In the genomic region with DNA sequence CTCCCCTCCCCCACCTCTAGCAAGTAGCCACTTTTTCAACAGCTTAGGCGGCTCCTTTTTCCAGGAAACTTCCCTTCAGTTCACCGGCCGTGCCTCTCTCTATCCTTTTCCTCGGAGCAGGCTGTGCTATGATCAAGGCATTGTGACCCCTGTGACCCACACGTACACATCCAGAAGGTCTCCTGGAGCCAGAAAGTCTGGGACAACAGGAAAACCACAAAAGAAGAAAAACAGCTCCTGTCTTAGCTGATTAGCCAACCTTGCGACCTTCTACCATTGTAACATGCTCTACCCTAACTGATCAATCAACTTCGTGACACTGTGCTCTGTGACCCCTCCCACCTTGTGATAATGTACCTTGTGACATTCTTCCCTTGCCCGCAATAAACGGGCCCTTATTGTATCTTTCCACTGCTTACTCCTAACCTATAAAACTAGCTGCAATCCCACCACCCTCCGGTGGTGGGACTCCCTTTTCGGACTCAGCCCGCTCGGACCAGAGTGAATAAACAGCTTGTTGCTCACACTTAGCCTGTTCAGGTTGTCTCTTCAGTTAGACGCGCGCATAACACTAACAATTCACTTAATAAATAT, we compare ENCODE assay signal across 1 cellular context.
TF ChIP-seq lines count a peak whose summit lies in the region.

No MANE protein-coding gene starts in this region.

TF ChIP-seq in K562, 482 proteins besides CTCF, POLR2A, EP300 and RAD21 (continued from another document and continues in another):
- TF ChIP-seq, protein P1, sequence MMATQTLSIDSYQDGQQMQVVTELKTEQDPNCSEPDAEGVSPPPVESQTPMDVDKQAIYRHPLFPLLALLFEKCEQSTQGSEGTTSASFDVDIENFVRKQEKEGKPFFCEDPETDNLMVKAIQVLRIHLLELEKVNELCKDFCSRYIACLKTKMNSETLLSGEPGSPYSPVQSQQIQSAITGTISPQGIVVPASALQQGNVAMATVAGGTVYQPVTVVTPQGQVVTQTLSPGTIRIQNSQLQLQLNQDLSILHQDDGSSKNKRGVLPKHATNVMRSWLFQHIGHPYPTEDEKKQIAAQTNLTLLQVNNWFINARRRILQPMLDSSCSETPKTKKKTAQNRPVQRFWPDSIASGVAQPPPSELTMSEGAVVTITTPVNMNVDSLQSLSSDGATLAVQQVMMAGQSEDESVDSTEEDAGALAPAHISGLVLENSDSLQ (IDR thresholded peaks at IDR 0.05), result peak; percentile 97
- TF ChIP-seq KDM2B (CRISPR knock-in tag; IDR thresholded peaks at IDR 0.05), result no peak
- no peak for TF ChIP-seq MYBL2 (IDR thresholded peaks at IDR 0.05; ENCODE audit: low read depth)
- no peak for TF ChIP-seq MYBL2 (CRISPR knock-in tag; IDR thresholded peaks at IDR 0.05; ENCODE audit: borderline replicate concordance)
- no peak for TF ChIP-seq ARID2 (IDR thresholded peaks at IDR 0.05)
- TF ChIP-seq NFIC (IDR thresholded peaks at IDR 0.05), result peak; percentile 61
- TF ChIP-seq, protein P2, sequence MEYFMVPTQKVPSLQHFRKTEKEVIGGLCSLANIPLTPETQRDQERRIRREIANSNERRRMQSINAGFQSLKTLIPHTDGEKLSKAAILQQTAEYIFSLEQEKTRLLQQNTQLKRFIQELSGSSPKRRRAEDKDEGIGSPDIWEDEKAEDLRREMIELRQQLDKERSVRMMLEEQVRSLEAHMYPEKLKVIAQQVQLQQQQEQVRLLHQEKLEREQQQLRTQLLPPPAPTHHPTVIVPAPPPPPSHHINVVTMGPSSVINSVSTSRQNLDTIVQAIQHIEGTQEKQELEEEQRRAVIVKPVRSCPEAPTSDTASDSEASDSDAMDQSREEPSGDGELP (CRISPR knock-in tag; IDR thresholded peaks at IDR 0.05; ENCODE audit: borderline replicate concordance), result peak; percentile 72
- TF ChIP-seq ZNF175 (CRISPR knock-in tag; IDR thresholded peaks at IDR 0.05; ENCODE audit: low read depth), result no peak; the same call in none of the 2 replicates
- TF ChIP-seq SMARCE1 (IDR thresholded peaks at IDR 0.05), result peak; percentile 83
- no peak; the same call in 1 of the 2 replicates for TF ChIP-seq BCOR (IDR thresholded peaks at IDR 0.05)
- TF ChIP-seq, protein P3, sequence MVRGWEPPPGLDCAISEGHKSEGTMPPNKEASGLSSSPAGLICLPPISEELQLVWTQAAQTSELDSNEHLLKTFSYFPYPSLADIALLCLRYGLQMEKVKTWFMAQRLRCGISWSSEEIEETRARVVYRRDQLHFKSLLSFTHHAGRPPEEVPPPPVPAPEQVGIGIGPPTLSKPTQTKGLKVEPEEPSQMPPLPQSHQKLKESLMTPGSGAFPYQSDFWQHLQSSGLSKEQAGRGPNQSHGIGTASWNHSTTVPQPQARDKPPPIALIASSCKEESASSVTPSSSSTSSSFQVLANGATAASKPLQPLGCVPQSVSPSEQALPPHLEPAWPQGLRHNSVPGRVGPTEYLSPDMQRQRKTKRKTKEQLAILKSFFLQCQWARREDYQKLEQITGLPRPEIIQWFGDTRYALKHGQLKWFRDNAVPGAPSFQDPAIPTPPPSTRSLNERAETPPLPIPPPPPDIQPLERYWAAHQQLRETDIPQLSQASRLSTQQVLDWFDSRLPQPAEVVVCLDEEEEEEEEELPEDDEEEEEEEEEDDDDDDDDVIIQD (CRISPR knock-in tag; IDR thresholded peaks at IDR 0.05), result no peak
- no peak for TF ChIP-seq CBX2 (IDR thresholded peaks at IDR 0.05; ENCODE audit: insufficient read depth, low read length, poor library complexity, severe bottlenecking)
- TF ChIP-seq KHSRP (IDR thresholded peaks at IDR 0.05), result no peak
- TF ChIP-seq BRD9 (IDR thresholded peaks at IDR 0.05; ENCODE audit: low read depth, partially characterized antibody), result peak; percentile 91
- TF ChIP-seq, protein P4, sequence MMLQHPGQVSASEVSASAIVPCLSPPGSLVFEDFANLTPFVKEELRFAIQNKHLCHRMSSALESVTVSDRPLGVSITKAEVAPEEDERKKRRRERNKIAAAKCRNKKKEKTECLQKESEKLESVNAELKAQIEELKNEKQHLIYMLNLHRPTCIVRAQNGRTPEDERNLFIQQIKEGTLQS (IDR thresholded peaks at IDR 0.05), result no peak; the same call in 1 of the 2 replicates
- TF ChIP-seq, protein P4 (CRISPR knock-in tag; conservative IDR thresholded peaks at IDR 0.05), result no peak
- TF ChIP-seq POLR2AphosphoS5 (IDR thresholded peaks at IDR 0.05; ENCODE audit: control insufficient read depth, insufficient read depth, low read depth, low read length), result peak; percentile 61
- TF ChIP-seq PML (IDR thresholded peaks at IDR 0.05; ENCODE audit: low read length), result peak; percentile 75
- TF ChIP-seq GTF2F1 (IDR thresholded peaks at IDR 0.05; ENCODE audit: low read depth, low read length), result peak; percentile 47; the same call in 1 of the 2 replicates
- TF ChIP-seq ZBTB1 (CRISPR knock-in tag; IDR thresholded peaks at IDR 0.05; ENCODE audit: borderline replicate concordance, low read depth), result no peak
- TF ChIP-seq, protein P5, sequence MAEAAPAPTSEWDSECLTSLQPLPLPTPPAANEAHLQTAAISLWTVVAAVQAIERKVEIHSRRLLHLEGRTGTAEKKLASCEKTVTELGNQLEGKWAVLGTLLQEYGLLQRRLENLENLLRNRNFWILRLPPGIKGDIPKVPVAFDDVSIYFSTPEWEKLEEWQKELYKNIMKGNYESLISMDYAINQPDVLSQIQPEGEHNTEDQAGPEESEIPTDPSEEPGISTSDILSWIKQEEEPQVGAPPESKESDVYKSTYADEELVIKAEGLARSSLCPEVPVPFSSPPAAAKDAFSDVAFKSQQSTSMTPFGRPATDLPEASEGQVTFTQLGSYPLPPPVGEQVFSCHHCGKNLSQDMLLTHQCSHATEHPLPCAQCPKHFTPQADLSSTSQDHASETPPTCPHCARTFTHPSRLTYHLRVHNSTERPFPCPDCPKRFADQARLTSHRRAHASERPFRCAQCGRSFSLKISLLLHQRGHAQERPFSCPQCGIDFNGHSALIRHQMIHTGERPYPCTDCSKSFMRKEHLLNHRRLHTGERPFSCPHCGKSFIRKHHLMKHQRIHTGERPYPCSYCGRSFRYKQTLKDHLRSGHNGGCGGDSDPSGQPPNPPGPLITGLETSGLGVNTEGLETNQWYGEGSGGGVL (CRISPR knock-in tag; IDR thresholded peaks at IDR 0.05), result no peak
- TF ChIP-seq XRCC5 (IDR thresholded peaks at IDR 0.05; ENCODE audit: low read depth, low read length), result peak; percentile 51; the same call in 1 of the 2 replicates
- TF ChIP-seq, protein P6, sequence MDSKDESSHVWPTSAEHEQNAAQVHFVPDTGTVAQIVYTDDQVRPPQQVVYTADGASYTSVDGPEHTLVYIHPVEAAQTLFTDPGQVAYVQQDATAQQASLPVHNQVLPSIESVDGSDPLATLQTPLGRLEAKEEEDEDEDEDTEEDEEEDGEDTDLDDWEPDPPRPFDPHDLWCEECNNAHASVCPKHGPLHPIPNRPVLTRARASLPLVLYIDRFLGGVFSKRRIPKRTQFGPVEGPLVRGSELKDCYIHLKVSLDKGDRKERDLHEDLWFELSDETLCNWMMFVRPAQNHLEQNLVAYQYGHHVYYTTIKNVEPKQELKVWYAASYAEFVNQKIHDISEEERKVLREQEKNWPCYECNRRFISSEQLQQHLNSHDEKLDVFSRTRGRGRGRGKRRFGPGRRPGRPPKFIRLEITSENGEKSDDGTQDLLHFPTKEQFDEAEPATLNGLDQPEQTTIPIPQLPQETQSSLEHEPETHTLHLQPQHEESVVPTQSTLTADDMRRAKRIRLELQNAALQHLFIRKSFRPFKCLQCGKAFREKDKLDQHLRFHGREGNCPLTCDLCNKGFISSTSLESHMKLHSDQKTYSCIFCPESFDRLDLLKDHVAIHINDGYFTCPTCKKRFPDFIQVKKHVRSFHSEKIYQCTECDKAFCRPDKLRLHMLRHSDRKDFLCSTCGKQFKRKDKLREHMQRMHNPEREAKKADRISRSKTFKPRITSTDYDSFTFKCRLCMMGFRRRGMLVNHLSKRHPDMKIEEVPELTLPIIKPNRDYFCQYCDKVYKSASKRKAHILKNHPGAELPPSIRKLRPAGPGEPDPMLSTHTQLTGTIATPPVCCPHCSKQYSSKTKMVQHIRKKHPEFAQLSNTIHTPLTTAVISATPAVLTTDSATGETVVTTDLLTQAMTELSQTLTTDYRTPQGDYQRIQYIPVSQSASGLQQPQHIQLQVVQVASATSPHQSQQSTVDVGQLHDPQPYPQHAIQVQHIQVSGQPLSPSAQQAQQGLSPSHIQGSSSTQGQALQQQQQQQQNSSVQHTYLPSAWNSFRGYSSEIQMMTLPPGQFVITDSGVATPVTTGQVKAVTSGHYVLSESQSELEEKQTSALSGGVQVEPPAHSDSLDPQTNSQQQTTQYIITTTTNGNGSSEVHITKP (IDR thresholded peaks at IDR 0.05; ENCODE audit: partially characterized antibody), result peak; percentile 56
- TF ChIP-seq CXXC5 (CRISPR knock-in tag; IDR thresholded peaks at IDR 0.05), result peak; percentile 93
- TF ChIP-seq NRF1 (conservative IDR thresholded peaks at IDR 0.05 in 1 of 2, IDR thresholded peaks at IDR 0.05 in 1 of 2), result peak in 1 of 2 experiments; percentile 49; a peak in 2 of 4 replicates
- no peak for TF ChIP-seq ZSCAN29 (IDR thresholded peaks at IDR 0.05)
- TF ChIP-seq CBX8 (IDR thresholded peaks at IDR 0.05; ENCODE audit: borderline replicate concordance, extremely low read depth, low read depth, low read length, poor library complexity, severe bottlenecking), result no peak
- TF ChIP-seq, protein P7, sequence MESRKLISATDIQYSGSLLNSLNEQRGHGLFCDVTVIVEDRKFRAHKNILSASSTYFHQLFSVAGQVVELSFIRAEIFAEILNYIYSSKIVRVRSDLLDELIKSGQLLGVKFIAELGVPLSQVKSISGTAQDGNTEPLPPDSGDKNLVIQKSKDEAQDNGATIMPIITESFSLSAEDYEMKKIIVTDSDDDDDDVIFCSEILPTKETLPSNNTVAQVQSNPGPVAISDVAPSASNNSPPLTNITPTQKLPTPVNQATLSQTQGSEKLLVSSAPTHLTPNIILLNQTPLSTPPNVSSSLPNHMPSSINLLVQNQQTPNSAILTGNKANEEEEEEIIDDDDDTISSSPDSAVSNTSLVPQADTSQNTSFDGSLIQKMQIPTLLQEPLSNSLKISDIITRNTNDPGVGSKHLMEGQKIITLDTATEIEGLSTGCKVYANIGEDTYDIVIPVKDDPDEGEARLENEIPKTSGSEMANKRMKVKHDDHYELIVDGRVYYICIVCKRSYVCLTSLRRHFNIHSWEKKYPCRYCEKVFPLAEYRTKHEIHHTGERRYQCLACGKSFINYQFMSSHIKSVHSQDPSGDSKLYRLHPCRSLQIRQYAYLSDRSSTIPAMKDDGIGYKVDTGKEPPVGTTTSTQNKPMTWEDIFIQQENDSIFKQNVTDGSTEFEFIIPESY (CRISPR knock-in tag; IDR thresholded peaks at IDR 0.05), result peak; percentile 37; the same call in 1 of the 2 replicates
- TF ChIP-seq MTA2 (IDR thresholded peaks at IDR 0.05; ENCODE audit: low read depth), result peak; percentile 83
- TF ChIP-seq ZZZ3 (IDR thresholded peaks at IDR 0.05), result no peak
- TF ChIP-seq ZNF143 (CRISPR knock-in tag; IDR thresholded peaks at IDR 0.05), result no peak
- TF ChIP-seq RFX5 (IDR thresholded peaks at IDR 0.05; ENCODE audit: low read depth, low read length), result no peak
- TF ChIP-seq, protein P8, sequence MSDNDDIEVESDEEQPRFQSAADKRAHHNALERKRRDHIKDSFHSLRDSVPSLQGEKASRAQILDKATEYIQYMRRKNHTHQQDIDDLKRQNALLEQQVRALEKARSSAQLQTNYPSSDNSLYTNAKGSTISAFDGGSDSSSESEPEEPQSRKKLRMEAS (CRISPR knock-in tag; IDR thresholded peaks at IDR 0.05), result peak; percentile 71
- TF ChIP-seq, protein P9, sequence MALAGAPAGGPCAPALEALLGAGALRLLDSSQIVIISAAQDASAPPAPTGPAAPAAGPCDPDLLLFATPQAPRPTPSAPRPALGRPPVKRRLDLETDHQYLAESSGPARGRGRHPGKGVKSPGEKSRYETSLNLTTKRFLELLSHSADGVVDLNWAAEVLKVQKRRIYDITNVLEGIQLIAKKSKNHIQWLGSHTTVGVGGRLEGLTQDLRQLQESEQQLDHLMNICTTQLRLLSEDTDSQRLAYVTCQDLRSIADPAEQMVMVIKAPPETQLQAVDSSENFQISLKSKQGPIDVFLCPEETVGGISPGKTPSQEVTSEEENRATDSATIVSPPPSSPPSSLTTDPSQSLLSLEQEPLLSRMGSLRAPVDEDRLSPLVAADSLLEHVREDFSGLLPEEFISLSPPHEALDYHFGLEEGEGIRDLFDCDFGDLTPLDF (CRISPR knock-in tag; IDR thresholded peaks at IDR 0.05), result no peak
- TF ChIP-seq PHF8 (IDR thresholded peaks at IDR 0.05; ENCODE audit: borderline replicate concordance, low read length), result peak; percentile 51; the same call in 1 of the 2 replicates
- TF ChIP-seq ZNF12 (CRISPR knock-in tag; IDR thresholded peaks at IDR 0.05), result no peak
- TF ChIP-seq ZNF644 (tag; IDR thresholded peaks at IDR 0.05; ENCODE audit: low read depth), result peak; percentile 62
- TF ChIP-seq, protein P10, sequence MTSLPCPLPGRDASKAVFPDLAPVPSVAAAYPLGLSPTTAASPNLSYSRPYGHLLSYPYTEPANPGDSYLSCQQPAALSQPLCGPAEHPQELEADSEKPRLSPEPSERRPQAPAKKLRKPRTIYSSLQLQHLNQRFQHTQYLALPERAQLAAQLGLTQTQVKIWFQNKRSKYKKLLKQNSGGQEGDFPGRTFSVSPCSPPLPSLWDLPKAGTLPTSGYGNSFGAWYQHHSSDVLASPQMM (CRISPR knock-in tag; IDR thresholded peaks at IDR 0.05), result no peak
- TF ChIP-seq POLR2G (IDR thresholded peaks at IDR 0.05; ENCODE audit: low read depth, low read length), result peak; percentile 47; the same call in 1 of the 2 replicates
- TF ChIP-seq ZNF184 (CRISPR knock-in tag; IDR thresholded peaks at IDR 0.05), result no peak
- TF ChIP-seq MEF2A (IDR thresholded peaks at IDR 0.05; ENCODE audit: control insufficient read depth, low read depth, low read length), result no peak
- no peak for TF ChIP-seq FOXA1 (IDR thresholded peaks at IDR 0.05; ENCODE audit: borderline replicate concordance)
- TF ChIP-seq THRAP3 (IDR thresholded peaks at IDR 0.05; ENCODE audit: borderline replicate concordance), result no peak
- TF ChIP-seq TCFL5 (CRISPR knock-in tag; conservative IDR thresholded peaks at IDR 0.05), result no peak
- TF ChIP-seq, protein P11, sequence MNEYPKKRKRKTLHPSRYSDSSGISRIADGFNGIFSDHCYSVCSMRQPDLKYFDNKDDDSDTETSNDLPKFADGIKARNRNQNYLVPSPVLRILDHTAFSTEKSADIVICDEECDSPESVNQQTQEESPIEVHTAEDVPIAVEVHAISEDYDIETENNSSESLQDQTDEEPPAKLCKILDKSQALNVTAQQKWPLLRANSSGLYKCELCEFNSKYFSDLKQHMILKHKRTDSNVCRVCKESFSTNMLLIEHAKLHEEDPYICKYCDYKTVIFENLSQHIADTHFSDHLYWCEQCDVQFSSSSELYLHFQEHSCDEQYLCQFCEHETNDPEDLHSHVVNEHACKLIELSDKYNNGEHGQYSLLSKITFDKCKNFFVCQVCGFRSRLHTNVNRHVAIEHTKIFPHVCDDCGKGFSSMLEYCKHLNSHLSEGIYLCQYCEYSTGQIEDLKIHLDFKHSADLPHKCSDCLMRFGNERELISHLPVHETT (CRISPR knock-in tag; conservative IDR thresholded peaks at IDR 0.05 in 1 of 2, IDR thresholded peaks at IDR 0.05 in 1 of 2), result peak in 1 of 2 experiments; percentile 47; a peak in 1 of 4 replicates
- TF ChIP-seq TEAD4 (IDR thresholded peaks at IDR 0.05; ENCODE audit: low read length), result peak; percentile 81
- TF ChIP-seq TEAD4 (CRISPR knock-in tag; IDR thresholded peaks at IDR 0.05; ENCODE audit: borderline replicate concordance), result no peak
- no peak; the same call in 1 of the 2 replicates for TF ChIP-seq KAT7 (CRISPR knock-in tag; IDR thresholded peaks at IDR 0.05; ENCODE audit: borderline replicate concordance)
- peak in 1 of 2 experiments; percentile 59; a peak in 2 of 4 replicates for TF ChIP-seq SRF (CRISPR knock-in tag; IDR thresholded peaks at IDR 0.05)
- TF ChIP-seq ZBTB17 (CRISPR knock-in tag; IDR thresholded peaks at IDR 0.05), result no peak; the same call in 1 of the 2 replicates
